ENCODE assay signal across 8 cellular contexts in the genomic region with DNA sequence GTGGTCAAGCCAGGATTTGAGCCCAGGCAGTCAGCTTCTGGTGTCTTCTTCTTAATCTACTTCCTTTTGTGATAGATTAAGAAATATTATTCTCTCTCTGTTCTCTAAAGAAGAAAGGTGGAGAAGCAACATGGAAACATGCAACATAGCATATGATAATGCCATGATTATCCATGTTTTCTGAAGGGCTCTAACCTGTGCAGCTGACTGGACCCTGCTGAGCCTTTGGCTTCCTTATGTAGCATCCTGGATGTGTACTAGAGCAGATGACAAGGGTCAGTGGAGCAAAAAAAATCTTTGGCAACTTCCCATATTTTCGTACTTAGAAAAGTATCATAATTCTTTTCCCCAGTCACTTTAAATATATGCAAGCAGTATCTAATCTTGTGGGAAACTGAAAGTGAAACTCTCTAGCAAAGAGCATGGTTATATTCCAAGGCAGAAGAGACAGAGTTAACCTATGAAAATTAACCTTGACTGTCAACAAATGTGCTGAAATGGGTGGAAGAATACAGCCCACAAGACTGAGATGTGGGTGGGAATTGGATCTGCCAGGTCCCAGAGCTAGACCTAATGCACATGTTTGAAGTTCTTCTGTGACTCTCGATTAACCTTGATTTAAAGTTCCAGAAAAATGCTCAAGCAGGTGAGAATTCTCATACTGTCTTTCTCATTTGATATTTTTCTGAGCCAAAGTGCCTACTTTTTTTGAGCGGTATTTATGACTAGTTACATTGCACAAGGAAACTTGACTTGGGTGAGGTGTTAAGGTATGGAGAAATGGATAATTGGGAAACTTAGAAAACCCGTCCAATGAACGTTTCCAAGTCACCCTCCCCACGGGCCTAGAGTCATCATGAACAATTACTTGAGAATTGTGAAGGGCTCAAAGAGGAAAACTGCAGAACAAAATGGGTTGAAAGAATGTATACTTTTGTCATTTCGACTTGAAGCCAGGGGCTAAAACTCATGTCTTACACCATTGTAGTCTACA.
DNase-seq lines count a peak whose midpoint lies in the region; ATAC-seq, FAIRE-seq and TF ChIP-seq lines count a peak whose summit lies in the region.

No MANE protein-coding gene starts in this region.

- ATAC-seq in GM19043 (IDR thresholded peaks at IDR 0.05; ENCODE audit: low read depth, unreplicated experiment), result peak; percentile 62
- ATAC-seq in upper lobe of right lung, result peak; percentile 50

- H3K27me3 ChIP-seq in KMS-11 (ENCODE audit: insufficient read depth, low read depth), result no peaks in the 10 kb centered on the region
- H3K27me3 ChIP-seq in endothelial cell of umbilical vein (ENCODE audit: control insufficient read depth in 2 of 2, insufficient read depth in 2 of 2, low read length in 2 of 2), result no peaks in the 10 kb centered on the region
- H3K27me3 ChIP-seq in upper lobe of right lung, result no peaks in the 10 kb centered on the region

- POLR2A ChIA-PET in endothelial cell of umbilical vein (lab: Charles Lee), result no interaction called here

- H3K79me2 ChIP-seq in KMS-11 (ENCODE audit: insufficient read depth, low read depth), result no peaks in the 10 kb centered on the region
- no peaks in the 10 kb centered on the region for H3K79me2 ChIP-seq in endothelial cell of umbilical vein (ENCODE audit: control insufficient read depth, insufficient read depth, low read length)

- H3K4me3 ChIP-seq in KMS-11 (IDR thresholded peaks at IDR 0.05; ENCODE audit: insufficient read depth, low read depth, low read length), result no peak overlapping the region
- no peak overlapping the region for H3K4me3 ChIP-seq in endothelial cell of umbilical vein (replicated peaks in 1 of 3; ENCODE audit: insufficient read depth in 1 of 3, low read depth in 1 of 3, low read length in 3 of 3)
- peak overlapping the region; percentile 1 for H3K4me3 ChIP-seq in upper lobe of right lung

- BruUV-seq in endothelial cell of umbilical vein (replicated peaks; lab: Mats Ljungman, UMichigan), result no TSS peak

- H3K9ac ChIP-seq in KMS-11, result no peak overlapping the region
- H3K9ac ChIP-seq in endothelial cell of umbilical vein (replicated peaks; ENCODE audit: extremely low read depth, insufficient read depth, low read length), result no peak overlapping the region

- no peak for TF ChIP-seq POLR2A in endothelial cell of umbilical vein (IDR thresholded peaks at IDR 0.05; ENCODE audit: low read depth, low read length)

- CTCF ChIA-PET in endothelial cell of umbilical vein (lab: Charles Lee), result no interaction called here

- peak overlapping the region; percentile 41; the same call in 1 of the 2 replicates for H3K4me2 ChIP-seq in KMS-11
- no peak overlapping the region for H3K4me2 ChIP-seq in endothelial cell of umbilical vein (ENCODE audit: insufficient read depth, low read length)

- intact Hi-C loops in endothelial cell of umbilical vein (cut with micrococcal nuclease), result no loop called here
- intact Hi-C loops in upper lobe of right lung (cut with DNase I), result no loop called here

- DNase-seq in A172 (ENCODE audit: low spot score) (peak; percentile 22), endothelial cell of umbilical vein (ENCODE audit: low read depth, low spot score) (peak; percentile 5), upper lobe of right lung (no peak), COLO829 (ENCODE audit: low spot score) (no peak), NCI-H2029 treated with DMSO at 0.1 percent for 48 hours (lab: John Stamatoyannopoulos, UW) (no peak), DMS153 (lab: John Stamatoyannopoulos, UW) (no peak)

- dilution Hi-C loops in endothelial cell of umbilical vein (cut with MboI; ENCODE audit: extremely low pct_ligation_motif_present, low sequenced_read_pairs), result no loop called here

- no peak overlapping the region for H2AFZ ChIP-seq in KMS-11 (ENCODE audit: low read depth)
- no peak overlapping the region for H2AFZ ChIP-seq in endothelial cell of umbilical vein (ENCODE audit: low read depth, low read length)

- H3K9me3 ChIP-seq in endothelial cell of umbilical vein (replicated peaks; ENCODE audit: control insufficient read depth, insufficient read depth, low read length) (no peaks in the 10 kb centered on the region), upper lobe of right lung (no peaks in the 10 kb centered on the region)

- FAIRE-seq in endothelial cell of umbilical vein (lab: Jason Lieb, UNC), result no peak

- H3K27ac ChIP-seq in KMS-11 (0 out of 2 replicates have a peak overlapping the region, but pooled peaks have one; percentile 13), endothelial cell of umbilical vein (ENCODE audit: insufficient read depth, low read depth, low read length) (no peak overlapping the region), upper lobe of right lung (no peak overlapping the region)

- H3K9me1 ChIP-seq in endothelial cell of umbilical vein (replicated peaks; ENCODE audit: control insufficient read depth, extremely low read depth, insufficient read depth, low read length), result no peaks in the 10 kb centered on the region

- TF ChIP-seq CTCF in KMS-11 (conservative IDR thresholded peaks at IDR 0.05; ENCODE audit: low read depth, low read length), result no peak
- TF ChIP-seq CTCF in endothelial cell of umbilical vein (IDR thresholded peaks at IDR 0.05; ENCODE audit: extremely low read depth in 1 of 2, insufficient read depth in 1 of 2, low read depth in 1 of 2, low read length in 2 of 2), result no peak
- TF ChIP-seq CTCF in upper lobe of right lung (IDR thresholded peaks at IDR 0.05), result no peak

- H3K36me3 ChIP-seq in KMS-11 (ENCODE audit: insufficient read depth), result no peaks in the 10 kb centered on the region
- no peaks in the 10 kb centered on the region for H3K36me3 ChIP-seq in endothelial cell of umbilical vein (ENCODE audit: control insufficient read depth in 2 of 2, extremely low read depth in 1 of 2, insufficient read depth in 2 of 2, low read length in 2 of 2)
- H3K36me3 ChIP-seq in upper lobe of right lung, result no peaks in the 10 kb centered on the region

- no peaks in the 10 kb centered on the region for H4K20me1 ChIP-seq in KMS-11 (ENCODE audit: insufficient read depth)
- no peaks in the 10 kb centered on the region for H4K20me1 ChIP-seq in endothelial cell of umbilical vein (replicated peaks; ENCODE audit: control insufficient read depth, extremely low read depth, insufficient read depth, low read length)

- H3K4me1 ChIP-seq in KMS-11 (ENCODE audit: low read depth, poor library complexity, severe bottlenecking) (peaks cover 12% of the 10 kb centered on the region), endothelial cell of umbilical vein (ENCODE audit: control insufficient read depth, extremely low read depth, insufficient read depth, low read length) (no peaks in the 10 kb centered on the region), upper lobe of right lung (peaks cover 19% of the 10 kb centered on the region)

TF ChIP-seq in endothelial cell of umbilical vein, 7 proteins besides CTCF, POLR2A, EP300 and RAD21:
- TF ChIP-seq MYC (IDR thresholded peaks at IDR 0.05; ENCODE audit: low read depth, low read length) (no peak), JUN (IDR thresholded peaks at IDR 0.05; ENCODE audit: borderline replicate concordance, insufficient read depth, insufficient read length, low read depth) (no peak), FOS (IDR thresholded peaks at IDR 0.05; ENCODE audit: borderline replicate concordance, insufficient read depth, low read length) (no peak), GATA2 (IDR thresholded peaks at IDR 0.05; ENCODE audit: insufficient read depth, insufficient read length, low read depth, low read length) (no peak), EZH2 (IDR thresholded peaks at IDR 0.05; ENCODE audit: borderline replicate concordance, low read depth, low read length, severe bottlenecking) (no peak), POLR2AphosphoS5 (IDR thresholded peaks at IDR 0.05; ENCODE audit: insufficient read depth, low read depth, low read length) (no peak)
- TF ChIP-seq, protein P1, sequence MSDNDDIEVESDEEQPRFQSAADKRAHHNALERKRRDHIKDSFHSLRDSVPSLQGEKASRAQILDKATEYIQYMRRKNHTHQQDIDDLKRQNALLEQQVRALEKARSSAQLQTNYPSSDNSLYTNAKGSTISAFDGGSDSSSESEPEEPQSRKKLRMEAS (IDR thresholded peaks at IDR 0.05; ENCODE audit: insufficient read depth, insufficient read length), result no peak

Comparison
In these comparisons a context has a peak if more than half of its experiments do, and no peak if none do; other contexts are left out.
1. DNase-seq: peak in A172 (single experiment) and endothelial cell of umbilical vein (single experiment); none in upper lobe of right lung (single experiment), COLO829 (single experiment), NCI-H2029 treated with DMSO at 0.1 percent for 48 hours (single experiment) and DMS153 (single experiment).